In genomic region chr9:99106044-99106375, GRCh38 we compare ENCODE assay signal across 1 cellular context.
TF ChIP-seq lines count a peak whose summit lies in the region.

No MANE protein-coding gene starts in this region.

TF ChIP-seq in endothelial cell of umbilical vein, 7 proteins besides CTCF, POLR2A, EP300 and RAD21 (continued from another document):
- TF ChIP-seq, protein P1, sequence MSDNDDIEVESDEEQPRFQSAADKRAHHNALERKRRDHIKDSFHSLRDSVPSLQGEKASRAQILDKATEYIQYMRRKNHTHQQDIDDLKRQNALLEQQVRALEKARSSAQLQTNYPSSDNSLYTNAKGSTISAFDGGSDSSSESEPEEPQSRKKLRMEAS (IDR thresholded peaks at IDR 0.05; ENCODE audit: insufficient read depth, insufficient read length) = no peak
